Comparison of ENCODE assay signal across 14 cellular contexts in the genomic region with DNA sequence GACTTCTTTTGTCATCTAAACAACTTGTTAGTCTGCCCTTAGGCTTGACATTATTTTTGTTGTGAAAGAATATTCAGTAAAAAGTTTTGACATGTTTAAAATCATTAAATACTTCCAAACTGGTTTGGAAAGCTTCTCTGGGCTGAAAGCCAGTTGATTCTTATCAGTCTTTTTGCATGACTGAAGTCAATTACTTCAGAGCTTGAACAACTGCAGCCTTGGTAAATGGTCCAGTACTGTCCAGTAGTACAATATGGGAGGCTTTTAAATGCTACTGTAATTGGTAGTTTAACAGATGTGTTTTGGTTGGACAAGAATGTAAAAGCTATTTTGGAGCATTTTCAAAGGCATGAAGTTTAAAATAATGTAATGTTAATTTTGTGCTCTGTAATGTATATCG.
A peak's percentile ranks its signal among the peaks of the same experiment; 100 is the strongest.
DNase-seq lines count a peak whose midpoint lies in the region; ATAC-seq, FAIRE-seq and TF ChIP-seq lines count a peak whose summit lies in the region.
"Had no signal": no experiment of that assay in that cellular context is flagged by ENCODE, and none has a peak within 500 bp of the region (broad histone marks: within the 10 kb centered on the region; RNA-seq: fewer than 3 reads in every experiment).

No MANE protein-coding gene starts in this region.

- FAIRE-seq in bronchial epithelial cell (lab: Jason Lieb, UNC): no peak

- TF ChIP-seq POLR2A in GM18505 (IDR thresholded peaks at IDR 0.05; ENCODE audit: borderline replicate concordance, extremely low read depth, insufficient read depth, insufficient read length): no peak

- H3K79me2 ChIP-seq in neural progenitor cell (ENCODE audit: low read depth): no peaks in the 10 kb centered on the region

- no peaks in the 10 kb centered on the region for H3K36me3 Mint-ChIP-seq in neural progenitor cell

- H3K4me3 Mint-ChIP-seq in neural progenitor cell: no peak overlapping the region

- no peak overlapping the region for H3K27ac ChIP-seq in neural progenitor cell
- H3K27ac ChIP-seq: left ventricle myocardium inferior, WERI-Rb-1 had no signal

- H3K9me3 ChIP-seq in neural progenitor cell (ENCODE audit: low read depth): no peaks in the 10 kb centered on the region
- H3K9me3 ChIP-seq: left ventricle myocardium inferior had no signal

- DNase-seq in DMS153 (lab: John Stamatoyannopoulos, UW) (peak; percentile 40), NCI-H1105 (lab: John Stamatoyannopoulos, UW) (peak; percentile 62), bronchial epithelial cell (ENCODE audit: low read depth) (peak; percentile 21), kidney tubule cell (ENCODE audit: low spot score) (peak; percentile 25), posterior cingulate gyrus (no peak), neural progenitor cell (ENCODE audit: low spot score) (no peak)
- DNase-seq: amniotic stem cell; left ventricle myocardium inferior; RPMI8226; stimulated activated CD4-positive, alpha-beta T cell treated with anti-CD3 and anti-CD28 coated beads, Interleukin-2, amount 100 ng/mL, for 24 hours; stimulated activated naive CD4-positive, alpha-beta T cell; WERI-Rb-1 had no signal

- no peak overlapping the region for H3K4me3 ChIP-seq in bronchial epithelial cell (ENCODE audit: low read depth, low read length)
- no peak overlapping the region for H3K4me3 ChIP-seq in neural progenitor cell
- H3K4me3 ChIP-seq: left ventricle myocardium inferior had no signal

- intact Hi-C loops in posterior cingulate gyrus (cut with DNase I): no loop called here

- H3K4me1 ChIP-seq in neural progenitor cell: peaks cover 12% of the 10 kb centered on the region

- ATAC-seq in GM18505 (IDR thresholded peaks at IDR 0.05; ENCODE audit: unreplicated experiment): no peak
- ATAC-seq in HG02884 (IDR thresholded peaks at IDR 0.05; ENCODE audit: unreplicated experiment): no peak

- H3K9ac ChIP-seq in neural progenitor cell: no peak overlapping the region

- H3K9me3 Mint-ChIP-seq in neural progenitor cell: no peaks in the 10 kb centered on the region

- H4K20me1 ChIP-seq in neural progenitor cell (ENCODE audit: low read depth): no peaks in the 10 kb centered on the region

- H3K4me2 ChIP-seq in neural progenitor cell: no peak overlapping the region

- H3K27me3 Mint-ChIP-seq in neural progenitor cell (ENCODE audit: insufficient read depth, low read depth): no peaks in the 10 kb centered on the region

- no peak overlapping the region for H3K27ac Mint-ChIP-seq in neural progenitor cell

- TF ChIP-seq CTCF in bronchial epithelial cell (IDR thresholded peaks at IDR 0.05; ENCODE audit: insufficient read depth, low read length, severe bottlenecking): no peak
- no peak for TF ChIP-seq CTCF in neural progenitor cell (IDR thresholded peaks at IDR 0.05)

- no peaks in the 10 kb centered on the region for H3K27me3 ChIP-seq in bronchial epithelial cell (ENCODE audit: control insufficient read depth, insufficient read depth, low read length)
- H3K27me3 ChIP-seq in neural progenitor cell: no peaks in the 10 kb centered on the region

- peaks cover 9% of the 10 kb centered on the region for H3K4me1 Mint-ChIP-seq in neural progenitor cell

- H3K36me3 ChIP-seq in bronchial epithelial cell (ENCODE audit: control insufficient read depth, insufficient read depth, low read length) (no peaks in the 10 kb centered on the region), neural progenitor cell (no peaks in the 10 kb centered on the region)
- H3K36me3 ChIP-seq: left ventricle myocardium inferior, WERI-Rb-1 had no signal

- H2AFZ ChIP-seq in neural progenitor cell (replicated peaks): no peak overlapping the region

- no peaks in the 10 kb centered on the region for H3F3A ChIP-seq in neural progenitor cell (ENCODE audit: low read depth)

Comparison
In these comparisons a context has a peak if more than half of its experiments do, and no peak if none do; other contexts are left out.
1. DNase-seq: peak in DMS153 (single experiment), NCI-H1105 (single experiment), bronchial epithelial cell (single experiment) and kidney tubule cell (single experiment); none in posterior cingulate gyrus (0 of 10) and neural progenitor cell (single experiment).